25 cellular contexts compared by ENCODE assay signal in the genomic region with DNA sequence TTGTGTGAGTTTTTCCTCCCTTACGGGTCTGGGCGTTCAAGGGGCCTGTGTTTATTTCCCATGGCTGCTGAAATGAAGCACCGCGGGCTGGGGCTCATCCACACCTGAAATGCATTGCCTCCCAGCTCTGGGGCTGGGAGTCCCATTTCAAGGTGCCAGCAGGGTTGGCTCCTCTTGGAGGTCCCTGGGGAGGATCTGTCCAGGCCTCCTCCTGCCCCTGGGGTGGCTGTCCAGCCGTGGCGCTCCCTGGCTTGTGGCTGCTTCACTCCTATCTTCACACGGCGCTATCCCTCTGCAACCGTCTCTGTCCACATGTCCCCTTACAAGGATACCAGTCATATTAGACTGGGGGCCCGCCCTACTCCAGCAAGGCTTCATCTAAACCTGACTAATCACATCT. TPM values are rescaled to one million over a fixed set of nuclear protein-coding genes. Genes with fewer than 3 reads are reported as not detected.
DNase-seq lines count a peak whose midpoint lies in the region; ATAC-seq, FAIRE-seq and TF ChIP-seq lines count a peak whose summit lies in the region.
"Had no signal": no experiment of that assay in that cellular context is flagged by ENCODE, and none has a peak within 500 bp of the region (broad histone marks: within the 10 kb centered on the region; RNA-seq: fewer than 3 reads in every experiment).

No MANE protein-coding gene starts in this region.

- H3K4me2 ChIP-seq in neural progenitor cell, result no peak overlapping the region

- H3F3A ChIP-seq in neural progenitor cell (ENCODE audit: low read depth), result no peaks in the 10 kb centered on the region

- H3K4me1 ChIP-seq in neural progenitor cell (no peaks in the 10 kb centered on the region), upper lobe of right lung (no peaks in the 10 kb centered on the region), body of pancreas (no peaks in the 10 kb centered on the region)

- H3K27me3 ChIP-seq in neural progenitor cell (peaks cover 4% of the 10 kb centered on the region), upper lobe of right lung (no peaks in the 10 kb centered on the region), body of pancreas (no peaks in the 10 kb centered on the region)

- no peaks in the 10 kb centered on the region for H3K9me3 ChIP-seq in neural progenitor cell (ENCODE audit: low read depth)
- H3K9me3 ChIP-seq in upper lobe of right lung, result no peaks in the 10 kb centered on the region
- no peaks in the 10 kb centered on the region for H3K9me3 ChIP-seq in body of pancreas

- FAIRE-seq in H54 (lab: Jason Lieb, UNC), result no peak
- FAIRE-seq: GM12891, K562 had no signal

- no peaks in the 10 kb centered on the region for H3K36me3 Mint-ChIP-seq in chondrocyte (ENCODE audit: low read depth)
- no peaks in the 10 kb centered on the region for H3K36me3 Mint-ChIP-seq in neural progenitor cell
- H3K36me3 Mint-ChIP-seq: CD8-positive, alpha-beta memory T cell had no signal

- TF ChIP-seq CTCF in chondrocyte (IDR thresholded peaks at IDR 0.05) (no peak), neural progenitor cell (IDR thresholded peaks at IDR 0.05) (no peak), upper lobe of right lung (IDR thresholded peaks at IDR 0.05) (no peak), body of pancreas (IDR thresholded peaks at IDR 0.05) (no peak)

- intact Hi-C loops in upper lobe of right lung (cut with DNase I) (no loop called here), body of pancreas (cut with DNase I) (no loop called here)

- peaks cover 9% of the 10 kb centered on the region for H3K4me1 Mint-ChIP-seq in chondrocyte (ENCODE audit: low read depth)
- peaks cover 41% of the 10 kb centered on the region for H3K4me1 Mint-ChIP-seq in neural progenitor cell
- H3K4me1 Mint-ChIP-seq: CD8-positive, alpha-beta memory T cell had no signal

- no peak for ATAC-seq in upper lobe of right lung
- no peak for ATAC-seq in body of pancreas
- ATAC-seq: K562, Panc1 had no signal

- 87 to 90% methylated on average over 9 to 10 of the region's 10 CpGs for WGBS in body of pancreas, 2 donors

- H3K27ac Mint-ChIP-seq in chondrocyte (ENCODE audit: unreplicated experiment) (no peak overlapping the region), neural progenitor cell (peak overlapping the region; percentile 33)

- H4K20me1 ChIP-seq in neural progenitor cell (ENCODE audit: low read depth), result no peaks in the 10 kb centered on the region

- DNase-seq in NOMO-1 treated with DMSO at 0.1 percent for 48 hours (lab: John Stamatoyannopoulos, UW; ENCODE audit: unreplicated experiment) (peak; percentile 6), NOMO-1 (lab: John Stamatoyannopoulos, UW; ENCODE audit: unreplicated experiment in 2 of 2) (no peak), chondrocyte (ENCODE audit: low spot score) (peak; percentile 62), neural progenitor cell (ENCODE audit: low spot score) (no peak), upper lobe of right lung (peak; percentile 55), body of pancreas (no peak), H54 (ENCODE audit: insufficient read length, low spot score) (no peak)
- DNase-seq: 8988T; AML-193; C1 segment of cervical spinal cord; Calu3; CD8-positive, alpha-beta memory T cell; DMS153; H7; MM.1S; NCI-H1105 treated with DMSO at 0.1 percent for 48 hours; NCI-H2029 treated with DMSO at 0.1 percent for 48 hours; NCI-H226; NCI-H510A treated with DMSO at 0.1 percent for 48 hours; NCI-H748 treated with DMSO at 0.1 percent for 48 hours had no signal

- H3K9me3 Mint-ChIP-seq in chondrocyte (ENCODE audit: low read depth) (no peaks in the 10 kb centered on the region), neural progenitor cell (no peaks in the 10 kb centered on the region)
- H3K9me3 Mint-ChIP-seq: CD8-positive, alpha-beta memory T cell had no signal

- H3K4me3 Mint-ChIP-seq in chondrocyte (ENCODE audit: unreplicated experiment) (no peak overlapping the region), neural progenitor cell (no peak overlapping the region)
- H3K4me3 Mint-ChIP-seq: CD8-positive, alpha-beta memory T cell had no signal

- H3K27me3 Mint-ChIP-seq in chondrocyte (ENCODE audit: low read depth), result peaks cover 43% of the 10 kb centered on the region
- H3K27me3 Mint-ChIP-seq in neural progenitor cell (ENCODE audit: insufficient read depth, low read depth), result peaks cover 10% of the 10 kb centered on the region

- no peaks in the 10 kb centered on the region for H3K79me2 ChIP-seq in neural progenitor cell (ENCODE audit: low read depth)

- H3K27ac ChIP-seq in neural progenitor cell (no peak overlapping the region), upper lobe of right lung (no peak overlapping the region), body of pancreas (no peak overlapping the region)

- TF ChIP-seq POLR2A in body of pancreas (IDR thresholded peaks at IDR 0.05) (no peak), H54 (IDR thresholded peaks at IDR 0.05; ENCODE audit: low read depth, low read length) (no peak)

- H2AFZ ChIP-seq in neural progenitor cell (replicated peaks), result no peak overlapping the region

- H3K36me3 ChIP-seq in neural progenitor cell (no peaks in the 10 kb centered on the region), upper lobe of right lung (no peaks in the 10 kb centered on the region), body of pancreas (replicated peaks in 1 of 2; ENCODE audit: insufficient read depth in 1 of 2, low read depth in 2 of 2) (no peaks in the 10 kb centered on the region)

- no peak overlapping the region for H3K4me3 ChIP-seq in neural progenitor cell
- H3K4me3 ChIP-seq in upper lobe of right lung, result no peak overlapping the region
- no peak overlapping the region for H3K4me3 ChIP-seq in body of pancreas
- H3K4me3 ChIP-seq: K562 had no signal

- H3K9ac ChIP-seq in neural progenitor cell, result no peak overlapping the region

RNA-seq across cellular contexts. Expression of gene CNPY1, which starts 41.1 kb away (rescaled TPM):
- total RNA-seq in chondrocyte, result not detected in 3 replicates
- not detected in 2 replicates for total RNA-seq in neural progenitor cell (ENCODE audit: low replicate concordance)
- total RNA-seq in upper lobe of right lung, result not detected
- total RNA-seq in body of pancreas, result not detected
- total RNA-seq: Calu3; CD8-positive, alpha-beta memory T cell; G401; K562; SK-MEL-5 had no signal

RNA-seq across cellular contexts. Expression of gene RBM33, which starts 57.0 kb away (rescaled TPM):
- total RNA-seq in chondrocyte (43.8 to 45.7 TPM (median 44.2 TPM) in 3 replicates), neural progenitor cell (ENCODE audit: low replicate concordance) (31.9 and 48.6 TPM in 2 replicates), upper lobe of right lung (62.8 TPM), body of pancreas (10 to 100 TPM; 30.6 to 78.4 TPM)

Comparison
In these comparisons a context has a peak if more than half of its experiments do, and no peak if none do; other contexts are left out.
1. DNase-seq: peak in NOMO-1 treated with DMSO at 0.1 percent for 48 hours (single experiment), chondrocyte (single experiment) and upper lobe of right lung (single experiment); none in NOMO-1 (0 of 2), neural progenitor cell (single experiment), body of pancreas (0 of 4) and H54 (single experiment).